35 cellular contexts compared by ENCODE assay signal in the genomic region with DNA sequence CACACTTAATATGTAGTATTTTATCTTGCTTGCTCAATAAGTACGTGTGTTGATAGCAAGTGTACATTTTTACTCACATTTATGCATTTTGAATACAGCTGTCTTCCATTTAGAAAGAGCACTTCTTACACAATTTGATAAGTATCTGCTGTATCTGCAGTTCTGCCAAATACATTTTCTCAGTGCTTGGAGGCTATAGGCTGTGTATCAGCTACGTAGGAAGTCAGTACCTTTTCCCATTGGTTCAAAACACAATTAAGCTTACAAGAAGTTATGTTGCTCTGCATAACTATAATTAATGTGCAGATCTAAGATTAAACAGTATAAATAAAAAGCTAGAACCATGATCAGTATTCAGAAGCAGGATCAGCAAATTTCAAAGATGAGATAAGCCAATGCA.
"Had no signal": no experiment of that assay in that cellular context is flagged by ENCODE, and none has a peak within 500 bp of the region (broad histone marks: within the 10 kb centered on the region; RNA-seq: fewer than 3 reads in every experiment).

No MANE protein-coding gene starts in this region.

- H3K4me3 ChIP-seq: MG63 had no signal

- H3K4me2 ChIP-seq: KMS-11 had no signal

- H3K9ac ChIP-seq: KMS-11 had no signal

- DNase-seq: Karpas-422, Kasumi-1, KG1, MG63, MM.1S, MV-4-11, NCI-H1048, NCI-H1092, NCI-H1092 treated with DMSO at 0.1 percent for 48 hours, NCI-H1105, NCI-H1105 treated with DMSO at 0.1 percent for 48 hours, NCI-H1417, NCI-H1417 treated with DMSO at 0.1 percent for 48 hours, NCI-H1436, NCI-H1436 treated with DMSO at 0.1 percent for 48 hours, NCI-H146, NCI-H1694, NCI-H1694 treated with DMSO at 0.1 percent for 48 hours, NCI-H187, NCI-H187 treated with DMSO at 0.1 percent for 48 hours, NCI-H1930, NCI-H2029, NCI-H2029 treated with DMSO at 0.1 percent for 48 hours, NCI-H2081, NCI-H2081 treated with DMSO at 0.1 percent for 48 hours, NCI-H2107, NCI-H2171, NCI-H2171 treated with DMSO at 0.1 percent for 48 hours, NCI-H2227 treated with DMSO at 0.1 percent for 48 hours, NCI-H226, NCI-H345, NCI-H446, NCI-H446 treated with DMSO at 0.1 percent for 48 hours, NCI-H510A had no signal

- H3K9me3 ChIP-seq: MG63 had no signal

- H3K27ac ChIP-seq: KMS-11 had no signal

- H3K27me3 ChIP-seq: MG63 had no signal

- H3K36me3 ChIP-seq: MG63 had no signal
